In the genomic region with DNA sequence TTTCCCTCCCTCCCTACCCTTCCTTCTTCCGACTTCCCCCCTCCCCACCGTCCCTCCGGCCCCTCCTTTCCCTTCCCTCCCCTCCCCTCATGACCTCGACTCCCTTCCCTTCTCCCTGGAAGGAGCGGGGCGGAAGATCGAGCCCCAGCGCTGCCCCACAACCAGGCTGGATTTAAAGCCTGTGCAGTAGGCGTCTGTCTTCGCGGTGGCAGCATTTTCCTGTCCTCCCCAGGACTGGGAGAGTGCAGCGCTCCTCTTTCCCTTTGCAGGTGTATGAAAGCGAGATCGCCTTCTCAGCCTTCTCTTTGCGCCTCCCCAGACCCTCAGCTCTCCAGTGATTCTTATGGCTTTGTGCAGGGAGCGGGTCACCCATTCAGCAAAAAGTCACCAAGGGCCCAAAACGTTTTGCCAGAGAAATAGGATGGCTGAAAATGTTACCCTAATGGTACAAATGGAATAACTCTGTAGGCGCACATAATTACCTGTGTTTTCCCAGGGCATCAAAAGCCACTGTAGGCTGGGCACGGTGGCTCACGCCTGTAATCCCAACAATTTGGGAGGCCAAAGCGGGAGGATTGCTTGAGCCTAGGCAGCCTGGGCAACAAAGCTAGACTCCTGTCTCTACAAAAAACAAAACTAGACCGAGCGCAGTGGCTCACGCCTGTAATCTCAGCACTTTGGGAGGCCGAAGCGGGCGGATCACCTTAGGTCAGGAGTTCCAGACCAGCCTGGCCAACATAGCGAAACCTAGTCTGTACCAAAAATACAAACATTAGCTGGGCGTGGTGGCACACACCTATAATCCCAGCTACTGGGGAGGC, we compare ENCODE assay signal across 23 cellular contexts. TPM values are rescaled to one million over a fixed set of nuclear protein-coding genes. Genes with fewer than 3 reads are reported as not detected.
A peak's percentile ranks its signal among the peaks of the same experiment; 100 is the strongest.
DNase-seq lines count a peak whose midpoint lies in the region; ATAC-seq, FAIRE-seq and TF ChIP-seq lines count a peak whose summit lies in the region.
"Had no signal": no experiment of that assay in that cellular context is flagged by ENCODE, and none has a peak within 500 bp of the region (broad histone marks: within the 10 kb centered on the region; RNA-seq: fewer than 3 reads in every experiment).

No MANE protein-coding gene starts in this region.

- H3K4me3 ChIP-seq in SK-N-SH (ENCODE audit: low read depth in 2 of 2, low read length in 1 of 2) (no peak overlapping the region), H1 (ENCODE audit: extremely low read depth in 1 of 4, insufficient read depth in 2 of 4, low read depth in 3 of 4, low read length in 4 of 4) (peak overlapping the region in 3 of 4 experiments; percentile 4 to 52 (median 17); a peak in 3 of 8 replicates)
- H3K4me3 ChIP-seq: BLaER1, smooth muscle cell, thoracic aorta had no signal

- H3K4me2 ChIP-seq in SK-N-SH (no peak overlapping the region), H1 (ENCODE audit: insufficient read depth in 1 of 2, low read depth in 2 of 2, low read length in 2 of 2) (peak overlapping the region; percentile 82)
- H3K4me2 ChIP-seq: BLaER1, smooth muscle cell had no signal

- POLR2A ChIA-PET in SK-N-SH (lab: Yijun Ruan, JAX): no interaction called here
- POLR2A ChIA-PET in H1 (lab: Charles Lee; ENCODE audit: partially characterized antibody): interaction anchor here (0.6 to 1.1 kb wide), 3 partner anchors 41 to 286 kb away, joined by 3 read pairs; a partner anchor contains a TSS
- POLR2A ChIA-PET in naive thymus-derived CD8-positive, alpha-beta T cell (lab: Charles Lee): interaction anchor here (2.0 kb wide), 1 partner anchor 9 kb away, joined by 5 read pairs; no protein-coding TSS in a partner anchor

- peaks cover 4% of the 10 kb centered on the region; the same call in 1 of the 2 replicates for H3K23me2 ChIP-seq in H1 (ENCODE audit: low read depth, low read length)

- peaks cover 0 to 13% (median 0%) of the 10 kb centered on the region in 5 donors for H3K27me3 Mint-ChIP-seq in naive thymus-derived CD8-positive, alpha-beta T cell

- H3K9me3 ChIP-seq in SK-N-SH (no peaks in the 10 kb centered on the region), H1 (ENCODE audit: insufficient read depth in 2 of 2, low read depth in 1 of 2, low read length in 1 of 2) (0 out of 4 replicates have a peak, but pooled peaks cover 0 to 3% of the 10 kb centered on the region in 2 experiments)
- H3K9me3 ChIP-seq: thoracic aorta had no signal

- H3K56ac ChIP-seq in H1 (replicated peaks; ENCODE audit: insufficient read length, low read depth, low read length): no peak overlapping the region

- no peak overlapping the region for H4K8ac ChIP-seq in H1 (ENCODE audit: extremely low read depth, insufficient read depth, low read length)

- H3K79me2 ChIP-seq in SK-N-SH (ENCODE audit: insufficient read depth): no peaks in the 10 kb centered on the region
- no peaks in the 10 kb centered on the region for H3K79me2 ChIP-seq in H1 (ENCODE audit: control insufficient read depth in 1 of 2, insufficient read depth in 2 of 2, low read length in 2 of 2)

- peak; percentile 72 for FAIRE-seq in GM19239 (lab: Jason Lieb, UNC)
- no peak for FAIRE-seq in H1 (lab: Jason Lieb, UNC)

- H3K4me1 Mint-ChIP-seq in naive thymus-derived CD8-positive, alpha-beta T cell: peaks cover 40 to 88% (median 74%) of the 10 kb centered on the region in 4 donors

- H2BK15ac ChIP-seq in H1 (ENCODE audit: low read length): no peak overlapping the region

- no peak for TF ChIP-seq EP300 in SK-N-SH (IDR thresholded peaks at IDR 0.05; ENCODE audit: borderline replicate concordance in 1 of 2, low read depth in 1 of 2, low read length in 1 of 2)
- no peak for TF ChIP-seq EP300 in H1 (IDR thresholded peaks at IDR 0.05; ENCODE audit: borderline replicate concordance in 1 of 2, low read depth in 2 of 2, low read length in 2 of 2)

- H3K23ac ChIP-seq in H1 (ENCODE audit: insufficient read length): no peak overlapping the region

- H3K36me3 Mint-ChIP-seq in naive thymus-derived CD8-positive, alpha-beta T cell: peaks cover 6 to 47% (median 21%) of the 10 kb centered on the region in 3 donors

- H4K20me1 ChIP-seq in SK-N-SH (ENCODE audit: insufficient read depth) (no peaks in the 10 kb centered on the region), H1 (replicated peaks in 1 of 2; ENCODE audit: control insufficient read depth in 1 of 2, insufficient read depth in 2 of 2, low read length in 2 of 2) (peaks cover 4 to 20% of the 10 kb centered on the region in 2 experiments)
- H4K20me1 ChIP-seq: BLaER1 had no signal

- peaks cover 82% of the 10 kb centered on the region for H3K27me3 ChIP-seq in SK-N-SH (ENCODE audit: insufficient read depth)
- H3K27me3 ChIP-seq in H1 (replicated peaks in 1 of 4; ENCODE audit: control insufficient read depth in 3 of 4, extremely low read depth in 1 of 4, insufficient read depth in 3 of 4, low read length in 3 of 4): peaks cover 61 to 96% (median 87%) of the 10 kb centered on the region in 4 experiments

- peaks cover 0 to 8% (median 1%) of the 10 kb centered on the region in 9 donors for H3K9me3 Mint-ChIP-seq in naive thymus-derived CD8-positive, alpha-beta T cell

- no peak overlapping the region for H4K91ac ChIP-seq in H1 (replicated peaks; ENCODE audit: insufficient read length, low read length)

- CTCF ChIA-PET in SK-N-SH (lab: Yijun Ruan, JAX): no interaction called here
- CTCF ChIA-PET in H1 (lab: Charles Lee; ENCODE audit: partially characterized antibody): interaction anchor here (0.6 to 0.7 kb wide), 2 partner anchors 184 to 246 kb away, joined by 3 read pairs; no protein-coding TSS in a partner anchor

- H3K18ac ChIP-seq in H1 (ENCODE audit: extremely low read depth, low read length): no peak overlapping the region

- H4K5ac ChIP-seq in H1 (ENCODE audit: insufficient read length, low read depth, low read length): no peak overlapping the region

- H2AK5ac ChIP-seq in H1 (ENCODE audit: low read depth, low read length): no peak overlapping the region

- H3K9ac ChIP-seq in SK-N-SH (no peak overlapping the region), H1 (replicated peaks in 1 of 4; ENCODE audit: extremely low read depth in 1 of 4, low read depth in 3 of 4, low read length in 3 of 4) (no peak overlapping the region)
- H3K9ac ChIP-seq: BLaER1 had no signal

- TF ChIP-seq CTCF in SK-N-SH (IDR thresholded peaks at IDR 0.05) (no peak), H1 (IDR thresholded peaks at IDR 0.05; ENCODE audit: control extremely low read depth in 1 of 3, insufficient read depth in 1 of 3, low read depth in 1 of 3, low read length in 3 of 3) (no peak)

- no peaks in the 10 kb centered on the region for H3K79me1 ChIP-seq in H1 (ENCODE audit: low read depth, low read length)

- no peak overlapping the region for H2BK20ac ChIP-seq in H1 (ENCODE audit: low read length)

- no peak overlapping the region for H3K4ac ChIP-seq in H1 (replicated peaks; ENCODE audit: insufficient read length, low read depth, low read length)

- H2AFZ ChIP-seq in SK-N-SH (ENCODE audit: low read depth) (no peak overlapping the region), H1 (ENCODE audit: low read length) (no peak overlapping the region)

- 28% methylated on average over 29 of the region's 29 CpGs for WGBS in SK-N-SH (ENCODE audit: low lambda C conversion rate)
- 7% methylated on average over 21 of the region's 29 CpGs; no CpG with 5 or more reads in 1 of the 2 experiments for WGBS in H1 (ENCODE audit: extremely low coverage in 1 of 2, insufficient coverage in 1 of 2, insufficient read length in 1 of 2, insufficient replicate concordance in 2 of 2, low coverage in 1 of 2, low lambda C conversion rate in 2 of 2, missing lambda C conversion rate in 1 of 2), 2 experiments

- no peak overlapping the region for H2BK5ac ChIP-seq in H1 (ENCODE audit: low read depth, low read length)

- H3K4me1 ChIP-seq in SK-N-SH (ENCODE audit: control insufficient read depth in 1 of 2, insufficient read depth in 2 of 2, low read depth in 1 of 2, low read length in 1 of 2) (no peaks in the 10 kb centered on the region), H1 (replicated peaks in 1 of 4; ENCODE audit: control insufficient read depth in 3 of 4, insufficient read depth in 4 of 4, low read length in 3 of 4) (peaks cover 3 to 9% (median 6%) of the 10 kb centered on the region in 4 experiments)
- H3K4me1 ChIP-seq: BLaER1 had no signal

- H3K14ac ChIP-seq in H1 (ENCODE audit: insufficient read length): no peak overlapping the region

- no peak overlapping the region for H2BK12ac ChIP-seq in H1 (ENCODE audit: low read depth, low read length)

- peak overlapping the region; percentile 44 to 84 (median 70) for H3K4me3 Mint-ChIP-seq in naive thymus-derived CD8-positive, alpha-beta T cell

- DNase-seq in SK-N-SH (no peak), GM19239 (ENCODE audit: insufficient read length, low spot score) (no peak), H1 (ENCODE audit: low read depth in 1 of 2, low spot score in 2 of 2) (peak in 1 of 2 experiments; percentile 71), HUDEP-2 (lab: John Stamatoyannopoulos, UW; ENCODE audit: unreplicated experiment in 76 of 76) (no peak), midbrain (lab: John Stamatoyannopoulos, UW) (no peak)
- no peak for DNase-seq in naive thymus-derived CD8-positive, alpha-beta T cell
- DNase-seq: activated CD4-positive, alpha-beta T cell treated with anti-CD3 and anti-CD28 coated beads for 4 hours; activated CD8-positive, alpha-beta memory T cell treated with anti-CD3 and anti-CD28 coated beads, Interleukin-2, amount 50 U/mL, for 48 hours; brain microvascular endothelial cell; foreskin fibroblast; Kasumi-1; NCI-H1092; NCI-H510A treated with DMSO at 0.1 percent for 48 hours; SHP77 treated with DMSO at 0.1 percent for 48 hours; stimulated activated CD8-positive, alpha-beta memory T cell treated with anti-CD3 and anti-CD28 coated beads, Interleukin-4, amount 100 ng/mL, for 48 hours had no signal

- TF ChIP-seq POLR2A in H1 (IDR thresholded peaks at IDR 0.05; ENCODE audit: control extremely low read depth in 1 of 2, low read depth in 2 of 2, low read length in 2 of 2): no peak

- H3K36me3 ChIP-seq in SK-N-SH (replicated peaks in 1 of 2; ENCODE audit: control insufficient read depth in 1 of 2, insufficient read depth in 2 of 2, low read length in 1 of 2) (no peaks in the 10 kb centered on the region), H1 (ENCODE audit: control insufficient read depth in 2 of 4, insufficient read depth in 4 of 4, low read length in 3 of 4) (no peaks in the 10 kb centered on the region)
- H3K36me3 ChIP-seq: BLaER1, brain microvascular endothelial cell, thoracic aorta had no signal

- no peak overlapping the region for H2BK120ac ChIP-seq in H1 (replicated peaks; ENCODE audit: low read depth, low read length)

- TF ChIP-seq RAD21 in SK-N-SH (IDR thresholded peaks at IDR 0.05; ENCODE audit: low read length) (no peak), H1 (IDR thresholded peaks at IDR 0.05 in 1 of 2, conservative IDR thresholded peaks at IDR 0.05 in 1 of 2; ENCODE audit: low read depth in 2 of 2, low read length in 2 of 2) (no peak)

- H3K27ac ChIP-seq in SK-N-SH (ENCODE audit: low read depth in 2 of 2, low read length in 1 of 2) (no peak overlapping the region), H1 (ENCODE audit: low read depth, low read length) (no peak overlapping the region)
- H3K27ac ChIP-seq: 22Rv1, BLaER1, brain microvascular endothelial cell, coronary artery, thoracic aorta had no signal

- ATAC-seq in SK-N-SH treated with all-trans-retinoic acid at 6 μM for 48 hours (no peak), HG03469 (IDR thresholded peaks at IDR 0.05; ENCODE audit: unreplicated experiment) (no peak)
- no peak for ATAC-seq in naive thymus-derived CD8-positive, alpha-beta T cell

- H3K9me2 ChIP-seq in SK-N-SH: no peaks in the 10 kb centered on the region

- H3F3A ChIP-seq in SK-N-SH (replicated peaks; ENCODE audit: insufficient read depth): no peaks in the 10 kb centered on the region

- H3K27ac Mint-ChIP-seq in naive thymus-derived CD8-positive, alpha-beta T cell: peak overlapping the region; percentile 19 to 87 (median 69)

RNA-seq across cellular contexts. Expression of a gene that starts 40.8 kb away (rescaled TPM):
- polyA plus RNA-seq in SK-N-SH (2012; rRNA removed) (not detected in 2 replicates), H1 (2011; rRNA removed) (not detected in 2 replicates)
- not detected in 2 replicates for polyA plus RNA-seq in SK-N-SH (2012; cell fraction: cytosol; rRNA removed)
- polyA plus RNA-seq in SK-N-SH (2012; cell fraction: nucleus; rRNA removed): not detected in 2 replicates
- not detected in 2 replicates for total RNA-seq in H1 (2021; fragmentation: NEBNext Ultra II Directional; extraction: Animal tissue kit (Norgen Biotek cat#: 25700))
- polyA plus RNA-seq in H1 (2011; cell fraction: cytosol; rRNA removed): not detected
- polyA plus RNA-seq in H1 (2011; cell fraction: nucleus; rRNA removed): not detected
- polyA plus RNA-seq in H1 (2012, experiment 1 of 2): not detected in 4 replicates
- polyA plus RNA-seq in H1 (2012, experiment 2 of 2): not detected
- polyA plus RNA-seq in H1 (2013, experiment 1 of 2): not detected
- polyA plus RNA-seq in H1 (2013, experiment 2 of 2): not detected
- polyA minus RNA-seq in H1 (2011; rRNA and poly(A)+ RNA removed): not detected in 2 replicates
- not detected for polyA minus RNA-seq in H1 (2011; cell fraction: cytosol; rRNA and poly(A)+ RNA removed)
- not detected for polyA minus RNA-seq in H1 (2011; cell fraction: nucleus; rRNA and poly(A)+ RNA removed)
- 10 to 100 TPM; 44.7 to 51.1 TPM for total RNA-seq in naive thymus-derived CD8-positive, alpha-beta T cell
- polyA plus RNA-seq in naive thymus-derived CD8-positive, alpha-beta T cell: 10 to 100 TPM in 2 of 3 donors, 1 to 10 TPM in 1; 9.6 to 12.3 (median 10.9) TPM
- total RNA-seq: myocyte, smooth muscle cell had no signal
- polyA plus RNA-seq: smooth muscle cell had no signal

RNA-seq across cellular contexts. Expression of a gene that starts 48.1 kb away (rescaled TPM):
- polyA plus RNA-seq in SK-N-SH (2012; rRNA removed) (under 0.01 TPM in 1 of 2 replicates, not detected in the other), H1 (2011; rRNA removed) (9.0 and 15.7 TPM in 2 replicates)
- polyA plus RNA-seq in SK-N-SH (2012; cell fraction: cytosol; rRNA removed): not detected in 2 replicates
- polyA plus RNA-seq in SK-N-SH (2012; cell fraction: nucleus; rRNA removed): 0.02 TPM in 1 of 2 replicates, not detected in the other
- 27.5 and 28.1 TPM in 2 replicates for total RNA-seq in H1 (2021; fragmentation: NEBNext Ultra II Directional; extraction: Animal tissue kit (Norgen Biotek cat#: 25700))
- 19.3 TPM for polyA plus RNA-seq in H1 (2011; cell fraction: cytosol; rRNA removed)
- 13.6 TPM for polyA plus RNA-seq in H1 (2011; cell fraction: nucleus; rRNA removed)
- polyA plus RNA-seq in H1 (2012, experiment 1 of 2): 14.5 to 22.7 TPM (median 20.6 TPM) in 4 replicates
- polyA plus RNA-seq in H1 (2012, experiment 2 of 2): 2.3 TPM
- polyA plus RNA-seq in H1 (2013, experiment 1 of 2): 9.2 TPM
- 7.3 TPM for polyA plus RNA-seq in H1 (2013, experiment 2 of 2)
- polyA minus RNA-seq in H1 (2011; rRNA and poly(A)+ RNA removed): 29.7 and 44.5 TPM in 2 replicates
- 10.2 TPM for polyA minus RNA-seq in H1 (2011; cell fraction: cytosol; rRNA and poly(A)+ RNA removed)
- polyA minus RNA-seq in H1 (2011; cell fraction: nucleus; rRNA and poly(A)+ RNA removed): 14.9 TPM
- 10 to 100 TPM; 15.9 to 17.0 TPM for total RNA-seq in naive thymus-derived CD8-positive, alpha-beta T cell
- 1 to 10 TPM; 3.2 to 9.5 (median 3.4) TPM for polyA plus RNA-seq in naive thymus-derived CD8-positive, alpha-beta T cell

Comparison
In these comparisons a context has a peak if more than half of its experiments do, and no peak if none do; other contexts are left out.
1. H3K4me3 ChIP-seq: peak in H1 (3 of 4); none in SK-N-SH (0 of 2).
2. RNA of a gene that starts 40.8 kb away (polyA plus RNA-seq): 9.6 to 12.3 TPM in naive thymus-derived CD8-positive, alpha-beta T cell; not detected in SK-N-SH and not detected in H1; every median in the first group is over 10 times any median in the second.